9 cellular contexts compared by ENCODE assay signal in genomic region chr16:54283735-54284318, GRCh38. TPM values are rescaled to one million over a fixed set of nuclear protein-coding genes. Genes with fewer than 3 reads are reported as not detected.
DNase-seq lines count a peak whose midpoint lies in the region; ATAC-seq and TF ChIP-seq lines count a peak whose summit lies in the region.
"Had no signal": no experiment of that assay in that cellular context is flagged by ENCODE, and none has a peak within 500 bp of the region (broad histone marks: within the 10 kb centered on the region; RNA-seq: fewer than 3 reads in every experiment).

No MANE protein-coding gene starts in this region.

- intact Hi-C loops in sigmoid colon (cut with DNase I): loop anchor here (10.0 kb wide), 2 partner anchors 389 to 509 kb away; no protein-coding TSS in a partner anchor
- intact Hi-C loops in mucosa of descending colon (cut with DNase I, micrococcal nuclease): no loop called here

- peak overlapping the region; percentile 92 for H3K4me3 ChIP-seq in AG09309 (ENCODE audit: control insufficient read depth, low read depth, low read length)
- peak overlapping the region; percentile 80 for H3K4me3 ChIP-seq in ectodermal cell (ENCODE audit: insufficient read depth, low read depth, low read length)
- peak overlapping the region in 1 of 4 donors; percentile 31 for H3K4me3 ChIP-seq in sigmoid colon
- H3K4me3 ChIP-seq in mucosa of descending colon: no peak overlapping the region

- H3K36me3 ChIP-seq in ectodermal cell (ENCODE audit: control insufficient read depth, insufficient read depth, low read length) (no peaks in the 10 kb centered on the region), sigmoid colon (no peaks in the 10 kb centered on the region), mucosa of descending colon (ENCODE audit: low read depth) (no peaks in the 10 kb centered on the region)

- no peak for TF ChIP-seq POLR2A in sigmoid colon (IDR thresholded peaks at IDR 0.05)

- DNase-seq in AG09309 (ENCODE audit: low read depth) (no peak), HFFc6 (no peak), myocyte (ENCODE audit: low read depth) (peak; percentile 41), sigmoid colon (no peak), mucosa of descending colon (no peak)

- H3K27me3 Mint-ChIP-seq in HFFc6 (ENCODE audit: insufficient read depth): peaks cover 1% of the 10 kb centered on the region

- H3K4me1 Mint-ChIP-seq in HFFc6 (ENCODE audit: low read depth): peaks cover 23% of the 10 kb centered on the region

- TF ChIP-seq CTCF in AG09309 (IDR thresholded peaks at IDR 0.05; ENCODE audit: control insufficient read depth, insufficient read depth, low read depth, low read length, missing control alignments) (no peak), HFFc6 (IDR thresholded peaks at IDR 0.05) (no peak), sigmoid colon (IDR thresholded peaks at IDR 0.05) (no peak), mucosa of descending colon (IDR thresholded peaks at IDR 0.05) (no peak)

- H3K27ac ChIP-seq in ectodermal cell (ENCODE audit: insufficient read depth, low read depth, low read length, poor library complexity, severe bottlenecking) (peak overlapping the region; percentile 44), sigmoid colon (no peak overlapping the region)
- H3K27ac ChIP-seq: foreskin keratinocyte had no signal

- H3K4me1 ChIP-seq in ectodermal cell (ENCODE audit: control insufficient read depth, insufficient read depth, low read length): peaks cover 3% of the 10 kb centered on the region
- H3K4me1 ChIP-seq in sigmoid colon: peaks cover 0 to 62% (median 59%) of the 10 kb centered on the region in 4 donors
- H3K4me1 ChIP-seq in mucosa of descending colon (ENCODE audit: low read depth): peaks cover 45% of the 10 kb centered on the region
- H3K4me1 ChIP-seq: foreskin keratinocyte had no signal

- no peak for ATAC-seq in HG02870 (IDR thresholded peaks at IDR 0.05; ENCODE audit: unreplicated experiment)
- ATAC-seq in HG03342 (IDR thresholded peaks at IDR 0.05; ENCODE audit: unreplicated experiment): no peak
- ATAC-seq in mucosa of descending colon: no peak
- ATAC-seq: foreskin keratinocyte had no signal

- H3K9me3 Mint-ChIP-seq in HFFc6: peaks cover 14% of the 10 kb centered on the region

- 2 to 3% methylated on average over 31 of the region's 31 CpGs for WGBS in ectodermal cell, 2 experiments
- 5 to 8% methylated on average over 31 of the region's 31 CpGs for WGBS in sigmoid colon, 2 donors

- H3K9me3 ChIP-seq in ectodermal cell (ENCODE audit: control insufficient read depth, low read length): no peaks in the 10 kb centered on the region
- no peaks in the 10 kb centered on the region for H3K9me3 ChIP-seq in sigmoid colon
- no peaks in the 10 kb centered on the region for H3K9me3 ChIP-seq in mucosa of descending colon

- peak overlapping the region; percentile 57; the same call in 1 of the 2 replicates for H3K27ac Mint-ChIP-seq in HFFc6

- H3K27me3 ChIP-seq in ectodermal cell (ENCODE audit: control insufficient read depth, insufficient read depth, low read length, poor library complexity, severe bottlenecking) (peaks cover 80% of the 10 kb centered on the region), sigmoid colon (peaks cover 66 to 86% (median 77%) of the 10 kb centered on the region in 3 donors)
- H3K27me3 ChIP-seq: foreskin keratinocyte had no signal

- peak overlapping the region; percentile 75 for H3K4me3 Mint-ChIP-seq in HFFc6

- no peak for TF ChIP-seq EP300 in sigmoid colon (IDR thresholded peaks at IDR 0.05)

- H3K36me3 Mint-ChIP-seq in HFFc6 (ENCODE audit: low read depth): peaks cover 29% of the 10 kb centered on the region

RNA-seq across cellular contexts. Expression of gene IRX3, which starts 2.8 kb away (rescaled TPM):
- 10 to 100 TPM in 4 of 6 experiments, 1 to 10 TPM in 2; 5.9 to 19.4 (median 17.3) TPM for total RNA-seq in HFFc6 (2021; fragmentation: NEBNext Ultra II Directional; extraction: Animal tissue kit (Norgen Biotek cat#: 25700))
- polyA plus RNA-seq in ectodermal cell (2013, experiment 1 of 4): 38.6 TPM
- polyA plus RNA-seq in ectodermal cell (2013, experiment 2 of 4): 42.1 TPM
- 51.7 TPM for polyA plus RNA-seq in ectodermal cell (2013, experiment 3 of 4)
- polyA plus RNA-seq in ectodermal cell (2013, experiment 4 of 4): 56.5 TPM
- total RNA-seq in myocyte (67.1 and 109 TPM in 2 replicates), sigmoid colon (under 1 TPM in 2 of 4 donors, not detected in 2; 0.27 to 0.33 TPM), mucosa of descending colon (under 1 TPM in 1 of 3 donors, not detected in 2; 0.44 TPM)
- polyA plus RNA-seq in myocyte (2012): 25.0 TPM
- polyA plus RNA-seq in sigmoid colon: under 1 TPM in 1 of 3 donors, not detected in 2; 0.10 TPM
